In the genomic region with DNA sequence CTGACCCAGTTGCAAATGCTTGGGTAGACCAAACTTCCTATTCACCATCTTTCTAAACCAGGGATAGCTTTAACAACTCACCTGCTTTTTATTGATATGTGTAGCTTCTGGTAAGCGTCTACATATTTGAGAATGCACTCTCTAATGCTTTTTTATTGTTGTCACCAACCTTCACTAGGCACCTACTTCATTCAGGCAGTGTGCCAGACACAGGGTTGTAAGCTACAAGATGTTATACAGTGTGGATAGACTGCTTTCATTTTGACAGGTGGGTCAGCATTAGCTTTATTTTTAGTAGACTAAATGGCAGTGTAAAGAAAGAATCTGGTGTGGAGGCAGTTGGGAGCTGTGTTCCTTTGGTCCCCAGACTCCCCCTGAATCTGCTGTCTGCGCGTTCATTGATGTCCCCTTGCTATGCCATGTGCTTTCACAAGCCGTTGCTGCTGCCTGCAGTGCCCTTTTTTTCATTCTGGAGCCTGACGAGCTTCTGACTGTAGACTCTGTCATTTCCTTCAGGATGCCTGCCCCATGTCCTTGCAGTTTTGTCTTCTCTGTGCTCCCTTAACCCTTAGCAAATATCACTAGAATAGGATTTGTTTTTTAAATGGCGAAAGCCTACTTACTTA, we compare ENCODE assay signal across 1 cellular context.
A peak's percentile ranks its signal among the peaks of the same experiment; 100 is the strongest.
TF ChIP-seq lines count a peak whose summit lies in the region.

No MANE protein-coding gene starts in this region.

TF ChIP-seq in K562, 482 proteins besides CTCF, POLR2A, EP300 and RAD21:
- TF ChIP-seq ZBTB1 (CRISPR knock-in tag; IDR thresholded peaks at IDR 0.05; ENCODE audit: borderline replicate concordance, low read depth) (no peak), FOXA3 (CRISPR knock-in tag; conservative IDR thresholded peaks at IDR 0.05 in 1 of 2, IDR thresholded peaks at IDR 0.05 in 1 of 2) (0 out of 4 replicates have a peak, but pooled peaks of 1 of the 2 experiments have one; percentile 14), ZNF282 (CRISPR knock-in tag; IDR thresholded peaks at IDR 0.05) (no peak)
- TF ChIP-seq, protein P1, sequence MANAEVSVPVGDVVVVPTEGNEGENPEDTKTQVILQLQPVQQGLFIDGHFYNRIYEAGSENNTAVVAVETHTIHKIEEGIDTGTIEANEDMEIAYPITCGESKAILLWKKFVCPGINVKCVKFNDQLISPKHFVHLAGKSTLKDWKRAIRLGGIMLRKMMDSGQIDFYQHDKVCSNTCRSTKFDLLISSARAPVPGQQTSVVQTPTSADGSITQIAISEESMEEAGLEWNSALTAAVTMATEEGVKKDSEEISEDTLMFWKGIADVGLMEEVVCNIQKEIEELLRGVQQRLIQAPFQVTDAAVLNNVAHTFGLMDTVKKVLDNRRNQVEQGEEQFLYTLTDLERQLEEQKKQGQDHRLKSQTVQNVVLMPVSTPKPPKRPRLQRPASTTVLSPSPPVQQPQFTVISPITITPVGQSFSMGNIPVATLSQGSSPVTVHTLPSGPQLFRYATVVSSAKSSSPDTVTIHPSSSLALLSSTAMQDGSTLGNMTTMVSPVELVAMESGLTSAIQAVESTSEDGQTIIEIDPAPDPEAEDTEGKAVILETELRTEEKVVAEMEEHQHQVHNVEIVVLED (CRISPR knock-in tag; IDR thresholded peaks at IDR 0.05): no peak
